Comparison of ENCODE assay signal across 10 cellular contexts in genomic region chr1:52402860-52403240, GRCh38. TPM values are rescaled to one million over a fixed set of nuclear protein-coding genes. Genes with fewer than 3 reads are reported as not detected.
DNase-seq lines count a peak whose midpoint lies in the region; ATAC-seq and TF ChIP-seq lines count a peak whose summit lies in the region.
"Had no signal": no experiment of that assay in that cellular context is flagged by ENCODE, and none has a peak within 500 bp of the region (broad histone marks: within the 10 kb centered on the region; RNA-seq: fewer than 3 reads in every experiment).

No MANE protein-coding gene starts in this region.

- dilution Hi-C loops in mammary epithelial cell (cut with HindIII; ENCODE audit: low sequenced_read_pairs) = loop anchor here (25.0 kb wide), 1 partner anchor 259 kb away; no protein-coding TSS in a partner anchor

- in situ Hi-C loops in mammary epithelial cell (cut with MboI; ENCODE audit: low sequenced_read_pairs in 2 of 2) = loop anchor here (10.0 to 25.0 kb wide), 2 partner anchors 262 to 284 kb away; partner anchors contain the start of gene COA7 (in 1 of the 2)

- H3K4me1 Mint-ChIP-seq in nephron = peaks cover 29% of the 10 kb centered on the region

- no peaks in the 10 kb centered on the region for H3K9me3 Mint-ChIP-seq in nephron
- H3K9me3 Mint-ChIP-seq: memory B cell had no signal

- no peak for DNase-seq in mammary epithelial cell
- no peak for DNase-seq in DMS 273 treated with DMSO at 0.1 percent for 48 hours (lab: John Stamatoyannopoulos, UW)
- DNase-seq: NCI-H187; stimulated activated CD4-positive, alpha-beta T cell treated with anti-CD3 and anti-CD28 coated beads, Interleukin-4, amount 100 ng/mL, for 24 hours had no signal

- H4K20me1 ChIP-seq in Loucy (ENCODE audit: insufficient read depth, low read length, poor library complexity, severe bottlenecking) (peaks cover 40% of the 10 kb centered on the region), mammary epithelial cell (ENCODE audit: insufficient read depth, low read length) (no peaks in the 10 kb centered on the region)

- WGBS in mammary epithelial cell (ENCODE audit: low coverage, missing lambda C conversion rate) = 37% methylated on average over 3 of the region's 3 CpGs

- no peak for TF ChIP-seq CTCF in Loucy (conservative IDR thresholded peaks at IDR 0.05; ENCODE audit: low read length)
- TF ChIP-seq CTCF in mammary epithelial cell (conservative IDR thresholded peaks at IDR 0.05 in 1 of 2, IDR thresholded peaks at IDR 0.05 in 1 of 2; ENCODE audit: extremely low read depth in 1 of 2, insufficient read depth in 1 of 2, low read depth in 1 of 2, low read length in 2 of 2) = no peak
- TF ChIP-seq CTCF in nephron (IDR thresholded peaks at IDR 0.05; ENCODE audit: unreplicated experiment in 3 of 3) = no peak

- peaks cover 49% of the 10 kb centered on the region for H3K4me1 ChIP-seq in Loucy (ENCODE audit: insufficient read depth, low read length, poor library complexity, severe bottlenecking)
- H3K4me1 ChIP-seq in mammary epithelial cell (ENCODE audit: insufficient read depth, low read length) = peaks cover 6% of the 10 kb centered on the region

- intact Hi-C loops in mammary epithelial cell (cut with micrococcal nuclease) = loop anchor here (5.0 kb wide), 1 partner anchor 261 kb away; the partner anchor contains the start of gene ZFYVE9

- peak overlapping the region in 1 of 3 experiments; percentile 22 for H3K27ac Mint-ChIP-seq in nephron
- H3K27ac Mint-ChIP-seq: memory B cell had no signal

- peaks cover 31% of the 10 kb centered on the region for H3K36me3 Mint-ChIP-seq in nephron (ENCODE audit: low read depth)

- H3K9me2 ChIP-seq in Loucy (replicated peaks; ENCODE audit: low read depth, low read length) = no peaks in the 10 kb centered on the region

- peak overlapping the region; percentile 94 for H3K4me3 ChIP-seq in GM08714 (ENCODE audit: low read length)
- H3K4me3 ChIP-seq in Loucy (ENCODE audit: low read length, poor library complexity, severe bottlenecking) = peak overlapping the region; percentile 86
- peak overlapping the region in 2 of 3 experiments; percentile 75 to 87 for H3K4me3 ChIP-seq in mammary epithelial cell (replicated peaks in 1 of 3; ENCODE audit: insufficient read depth in 1 of 3, low read depth in 2 of 3, low read length in 3 of 3)

- H3K9ac ChIP-seq in Loucy (ENCODE audit: low read depth, low read length, poor library complexity, severe bottlenecking) = peak overlapping the region; percentile 89
- peak overlapping the region; percentile 97 for H3K9ac ChIP-seq in mammary epithelial cell (ENCODE audit: insufficient read depth, low read length)

- no peaks in the 10 kb centered on the region for H3F3A ChIP-seq in Loucy (ENCODE audit: low read depth)

- peak overlapping the region; percentile 94 for H3K27ac ChIP-seq in mammary epithelial cell (ENCODE audit: insufficient read depth, low read depth, low read length)

- H2AFZ ChIP-seq in Loucy (ENCODE audit: low read length) = no peak overlapping the region
- peak overlapping the region; percentile 96 for H2AFZ ChIP-seq in mammary epithelial cell (ENCODE audit: low read depth, low read length)

- H3K79me2 ChIP-seq in Loucy (ENCODE audit: insufficient read depth, low read length) = peaks cover 84% of the 10 kb centered on the region
- peaks cover 68% of the 10 kb centered on the region for H3K79me2 ChIP-seq in mammary epithelial cell (ENCODE audit: insufficient read depth, low read length)

- peak overlapping the region; percentile 98 to 99 (median 98) for H3K4me3 Mint-ChIP-seq in nephron

- no peak for ATAC-seq in GM19035 (IDR thresholded peaks at IDR 0.05; ENCODE audit: unreplicated experiment)
- ATAC-seq in HG03039 (IDR thresholded peaks at IDR 0.05; ENCODE audit: unreplicated experiment) = no peak

- H3K36me3 ChIP-seq in Loucy (ENCODE audit: insufficient read depth, low read length) (peaks cover 18% of the 10 kb centered on the region; the same call in 1 of the 2 replicates), mammary epithelial cell (ENCODE audit: insufficient read depth, low read length) (peaks cover 23% of the 10 kb centered on the region)

- H3K9me3 ChIP-seq in Loucy (ENCODE audit: insufficient read depth, low read depth, low read length) (no peaks in the 10 kb centered on the region), mammary epithelial cell (replicated peaks; ENCODE audit: insufficient read depth, low read length) (no peaks in the 10 kb centered on the region)

- H3K27me3 ChIP-seq in Loucy (ENCODE audit: insufficient read depth, low read length, poor library complexity, severe bottlenecking) (no peaks in the 10 kb centered on the region), mammary epithelial cell (ENCODE audit: insufficient read depth, low read length) (no peaks in the 10 kb centered on the region)

- H3K27me3 Mint-ChIP-seq in nephron (ENCODE audit: low read depth) = no peaks in the 10 kb centered on the region
- H3K27me3 Mint-ChIP-seq: memory B cell had no signal

- no TSS peak for BruUV-seq in mammary epithelial cell (replicated peaks; lab: Mats Ljungman, UMichigan)

- peak overlapping the region; percentile 73 for H3K4me2 ChIP-seq in Loucy (ENCODE audit: low read depth, low read length, poor library complexity, severe bottlenecking)
- peak overlapping the region; percentile 76 for H3K4me2 ChIP-seq in mammary epithelial cell (ENCODE audit: insufficient read depth, low read depth, low read length)

- CTCF ChIA-PET in mammary epithelial cell (lab: Charles Lee; ENCODE audit: low non-redundant PET) = no interaction called here

RNA-seq across cellular contexts. Expression of gene ORC1, which starts 1.4 kb away (rescaled TPM):
- total RNA-seq in mammary epithelial cell = 1 to 10 TPM; 1.2 to 8.8 TPM
- 16.8 TPM for polyA plus RNA-seq in mammary epithelial cell
- 22.4 TPM for polyA minus RNA-seq in mammary epithelial cell

RNA-seq across cellular contexts. Expression of gene PRPF38A, which starts 1.6 kb away (rescaled TPM):
- 10 to 100 TPM in 1 of 2 donors, 1 to 10 TPM in 1; 9.2 to 34.9 TPM for total RNA-seq in mammary epithelial cell
- polyA plus RNA-seq in mammary epithelial cell = 22.1 TPM
- polyA minus RNA-seq in mammary epithelial cell = 58.3 TPM

RNA-seq across cellular contexts. Expression of gene CC2D1B, which starts 36.8 kb away (rescaled TPM):
- 10 to 100 TPM; 28.1 to 31.0 TPM for total RNA-seq in mammary epithelial cell
- polyA plus RNA-seq in mammary epithelial cell = 13.8 TPM
- 27.5 TPM for polyA minus RNA-seq in mammary epithelial cell
